25 cellular contexts compared by ENCODE assay signal in genomic region chr17:82222816-82223215, GRCh38.
"Had no signal": no experiment of that assay in that cellular context is flagged by ENCODE, and none has a peak within 500 bp of the region (broad histone marks: within the 10 kb centered on the region; RNA-seq: fewer than 3 reads in every experiment).

No MANE protein-coding gene starts in this region.

- H3K36me3 Mint-ChIP-seq: immature natural killer cell, naive B cell had no signal

- H3K27me3 ChIP-seq: esophagus muscularis mucosa, gastroesophageal sphincter, left lung, right atrium auricular region, stomach, transverse colon had no signal

- H3K27ac Mint-ChIP-seq: immature natural killer cell, nephron progenitor cell had no signal

- H3K4me3 ChIP-seq: coronary artery, dorsolateral prefrontal cortex, esophagus muscularis mucosa, gastroesophageal sphincter, left lung, lung, right atrium auricular region, sigmoid colon, skin epidermis, stomach, thoracic aorta, transverse colon had no signal

- H3K9me3 ChIP-seq: esophagus muscularis mucosa, gastroesophageal sphincter, left lung, right atrium auricular region, sigmoid colon, stomach, thoracic aorta, transverse colon had no signal

- DNase-seq: dorsolateral prefrontal cortex; effector CD8-positive, alpha-beta T cell; foreskin fibroblast; glutamatergic neuron; immature natural killer cell; left lung; mesendoderm; naive B cell; nephron progenitor cell; sigmoid colon; stimulated activated CD4-positive, alpha-beta T cell treated with anti-CD3 and anti-CD28 coated beads, Interleukin-12 subunit alpha, Interleukin-12 subunit beta, amount 100 ng/mL, for 4 hours; stimulated activated naive CD4-positive, alpha-beta T cell; stomach; substantia nigra; transverse colon had no signal

- H3K27ac ChIP-seq: coronary artery, dorsolateral prefrontal cortex, epithelial cell of prostate, esophagus muscularis mucosa, gastroesophageal sphincter, right atrium auricular region, sigmoid colon, skin epidermis, stomach, thoracic aorta, transverse colon had no signal

- H3K9me3 Mint-ChIP-seq: immature natural killer cell, naive B cell, nephron progenitor cell had no signal

- ATAC-seq: gastroesophageal sphincter, left lung had no signal

- H3K4me3 Mint-ChIP-seq: immature natural killer cell, nephron progenitor cell had no signal

- H3K36me3 ChIP-seq: esophagus muscularis mucosa, gastroesophageal sphincter, left lung, right atrium auricular region, sigmoid colon, stomach, thoracic aorta, transverse colon had no signal

- FAIRE-seq: endometrium, keratinocyte had no signal
